In genomic region chr7:135349746-135350145, GRCh38 we compare ENCODE assay signal across 17 cellular contexts.
"Had no signal": no experiment of that assay in that cellular context is flagged by ENCODE, and none has a peak within 500 bp of the region (broad histone marks: within the 10 kb centered on the region; RNA-seq: fewer than 3 reads in every experiment).

No MANE protein-coding gene starts in this region.

- H3K4me3 ChIP-seq: dorsolateral prefrontal cortex, psoas muscle, tibial nerve, vagina had no signal

- H3K9me3 ChIP-seq: psoas muscle, tibial nerve, vagina had no signal

- DNase-seq: activated CD4-positive, alpha-beta T cell treated with anti-CD3 and anti-CD28 coated beads for 36 hours; activated CD8-positive, alpha-beta memory T cell treated with anti-CD3 and anti-CD28 coated beads, Interleukin-2, amount 50 U/mL, for 48 hours; activated CD8-positive, alpha-beta T cell treated with anti-CD3 and anti-CD28 coated beads, Interleukin-2, amount 10 ng/mL, durations not matched to agents 7 days and 5 days; activated naive CD4-positive, alpha-beta T cell treated with Interleukin-2 at 50 U/mL for 16 hours; activated naive CD8-positive, alpha-beta T cell treated with anti-CD3 and anti-CD28 coated beads, Interleukin-2, amount 50 U/mL, for 24 hours; dorsolateral prefrontal cortex; foreskin melanocyte; kidney; left ventricle myocardium superior; mesendoderm; psoas muscle; stimulated activated CD4-positive, alpha-beta T cell treated with anti-CD3 and anti-CD28 coated beads, Interleukin-4, amount 100 ng/mL, for 4 hours; T-cell; T1000 had no signal

- H3K27ac ChIP-seq: dorsolateral prefrontal cortex, psoas muscle, tibial nerve, vagina, VCaP had no signal

- H3K36me3 ChIP-seq: tibial nerve, vagina had no signal

- H3K4me1 ChIP-seq: psoas muscle, tibial nerve, vagina had no signal

- H3K27me3 ChIP-seq: dorsolateral prefrontal cortex, tibial nerve, vagina had no signal
